In genomic region chr5:139062910-139063663, GRCh38 we compare ENCODE assay signal across 13 cellular contexts.
DNase-seq lines count a peak whose midpoint lies in the region; ATAC-seq and TF ChIP-seq lines count a peak whose summit lies in the region.
"Had no signal": no experiment of that assay in that cellular context is flagged by ENCODE, and none has a peak within 500 bp of the region (broad histone marks: within the 10 kb centered on the region; RNA-seq: fewer than 3 reads in every experiment).

No MANE protein-coding gene starts in this region.

- TF ChIP-seq CTCF in LNCaP clone FGC (IDR thresholded peaks at IDR 0.05; ENCODE audit: control insufficient read depth, extremely low read depth, insufficient read depth) (no peak), fibroblast of the aortic adventitia (IDR thresholded peaks at IDR 0.05; ENCODE audit: insufficient read depth, low read length) (no peak)

- peaks cover 4% of the 10 kb centered on the region for H3K4me1 Mint-ChIP-seq in activated T-helper 17 cell treated with anti-CD3 and anti-CD28 coated beads, Interleukin-2, amount 50 U/mL, for 72 hours
- H3K4me1 Mint-ChIP-seq in stimulated activated effector memory CD8-positive, alpha-beta T cell treated with anti-CD3 and anti-CD28 coated beads, Interleukin-12 subunit alpha, Interleukin-12 subunit beta, amount 100 ng/mL, for 72 hours: peaks cover 2% of the 10 kb centered on the region

- H3K27me3 Mint-ChIP-seq in activated T-helper 17 cell treated with anti-CD3 and anti-CD28 coated beads, Interleukin-2, amount 50 U/mL, for 72 hours: no peaks in the 10 kb centered on the region
- H3K27me3 Mint-ChIP-seq: B cell had no signal

- no peaks in the 10 kb centered on the region for H3K9me3 Mint-ChIP-seq in activated T-helper 17 cell treated with anti-CD3 and anti-CD28 coated beads, Interleukin-2, amount 50 U/mL, for 72 hours
- H3K9me3 Mint-ChIP-seq in stimulated activated effector memory CD8-positive, alpha-beta T cell treated with anti-CD3 and anti-CD28 coated beads, Interleukin-12 subunit alpha, Interleukin-12 subunit beta, amount 100 ng/mL, for 72 hours: no peaks in the 10 kb centered on the region
- H3K9me3 Mint-ChIP-seq: CD8-positive, alpha-beta T cell had no signal

- no peak for ATAC-seq in activated T-helper 17 cell treated with anti-CD3 and anti-CD28 coated beads, Interleukin-2, amount 50 U/mL, for 72 hours (replicated peaks)
- ATAC-seq in stimulated activated effector memory CD8-positive, alpha-beta T cell treated with anti-CD3 and anti-CD28 coated beads, Interleukin-12 subunit alpha, Interleukin-12 subunit beta, amount 100 ng/mL, for 72 hours: no peak
- ATAC-seq in HG02885 (IDR thresholded peaks at IDR 0.05; ENCODE audit: poor library complexity, unreplicated experiment) (no peak), HG02798 (IDR thresholded peaks at IDR 0.05; ENCODE audit: poor library complexity, unreplicated experiment) (no peak)
- ATAC-seq: CD8-positive, alpha-beta T cell; Right ventricle myocardium inferior had no signal

- no peak overlapping the region for H3K4me3 Mint-ChIP-seq in activated T-helper 17 cell treated with anti-CD3 and anti-CD28 coated beads, Interleukin-2, amount 50 U/mL, for 72 hours
- no peak overlapping the region for H3K4me3 Mint-ChIP-seq in stimulated activated effector memory CD8-positive, alpha-beta T cell treated with anti-CD3 and anti-CD28 coated beads, Interleukin-12 subunit alpha, Interleukin-12 subunit beta, amount 100 ng/mL, for 72 hours
- H3K4me3 Mint-ChIP-seq: B cell; CD8-positive, alpha-beta T cell had no signal

- no peaks in the 10 kb centered on the region for H3K36me3 Mint-ChIP-seq in activated T-helper 17 cell treated with anti-CD3 and anti-CD28 coated beads, Interleukin-2, amount 50 U/mL, for 72 hours (ENCODE audit: low read depth)
- H3K36me3 Mint-ChIP-seq in stimulated activated effector memory CD8-positive, alpha-beta T cell treated with anti-CD3 and anti-CD28 coated beads, Interleukin-12 subunit alpha, Interleukin-12 subunit beta, amount 100 ng/mL, for 72 hours: no peaks in the 10 kb centered on the region
- H3K36me3 Mint-ChIP-seq: CD8-positive, alpha-beta T cell had no signal

- DNase-seq in LNCaP clone FGC (ENCODE audit: low read depth) (peak; percentile 88), fibroblast of the aortic adventitia (ENCODE audit: low read depth) (peak; percentile 24), NCI-H345 treated with DMSO at 0.1 percent for 48 hours (lab: John Stamatoyannopoulos, UW; ENCODE audit: unreplicated experiment) (no peak)
- no peak for DNase-seq in stimulated activated effector memory CD8-positive, alpha-beta T cell treated with anti-CD3 and anti-CD28 coated beads, Interleukin-12 subunit alpha, Interleukin-12 subunit beta, amount 100 ng/mL, for 72 hours (ENCODE audit: low spot score in 2 of 2)
- DNase-seq: CD8-positive, alpha-beta T cell; HCEC 1CT; NCI-H2227 treated with DMSO at 0.1 percent for 48 hours; SK-N-SH had no signal

- H3K4me3 ChIP-seq in LNCaP clone FGC (ENCODE audit: low read depth, low read length): no peak overlapping the region
- H3K4me3 ChIP-seq in fibroblast of the aortic adventitia (ENCODE audit: low read depth, low read length): no peak overlapping the region

- peak overlapping the region; percentile 44 for H3K27ac Mint-ChIP-seq in activated T-helper 17 cell treated with anti-CD3 and anti-CD28 coated beads, Interleukin-2, amount 50 U/mL, for 72 hours
- H3K27ac Mint-ChIP-seq in stimulated activated effector memory CD8-positive, alpha-beta T cell treated with anti-CD3 and anti-CD28 coated beads, Interleukin-12 subunit alpha, Interleukin-12 subunit beta, amount 100 ng/mL, for 72 hours: peak overlapping the region; percentile 5
- H3K27ac Mint-ChIP-seq: B cell; CD8-positive, alpha-beta T cell had no signal

Comparison
In these comparisons a context has a peak if more than half of its experiments do, and no peak if none do; other contexts are left out.
1. DNase-seq: peak in LNCaP clone FGC (single experiment) and fibroblast of the aortic adventitia (single experiment); none in stimulated activated effector memory CD8-positive, alpha-beta T cell treated with anti-CD3 and anti-CD28 coated beads, Interleukin-12 subunit alpha, Interleukin-12 subunit beta, amount 100 ng/mL, for 72 hours (0 of 2) and NCI-H345 treated with DMSO at 0.1 percent for 48 hours (single experiment).